Comparison of ENCODE assay signal across 9 cellular contexts in the genomic region with DNA sequence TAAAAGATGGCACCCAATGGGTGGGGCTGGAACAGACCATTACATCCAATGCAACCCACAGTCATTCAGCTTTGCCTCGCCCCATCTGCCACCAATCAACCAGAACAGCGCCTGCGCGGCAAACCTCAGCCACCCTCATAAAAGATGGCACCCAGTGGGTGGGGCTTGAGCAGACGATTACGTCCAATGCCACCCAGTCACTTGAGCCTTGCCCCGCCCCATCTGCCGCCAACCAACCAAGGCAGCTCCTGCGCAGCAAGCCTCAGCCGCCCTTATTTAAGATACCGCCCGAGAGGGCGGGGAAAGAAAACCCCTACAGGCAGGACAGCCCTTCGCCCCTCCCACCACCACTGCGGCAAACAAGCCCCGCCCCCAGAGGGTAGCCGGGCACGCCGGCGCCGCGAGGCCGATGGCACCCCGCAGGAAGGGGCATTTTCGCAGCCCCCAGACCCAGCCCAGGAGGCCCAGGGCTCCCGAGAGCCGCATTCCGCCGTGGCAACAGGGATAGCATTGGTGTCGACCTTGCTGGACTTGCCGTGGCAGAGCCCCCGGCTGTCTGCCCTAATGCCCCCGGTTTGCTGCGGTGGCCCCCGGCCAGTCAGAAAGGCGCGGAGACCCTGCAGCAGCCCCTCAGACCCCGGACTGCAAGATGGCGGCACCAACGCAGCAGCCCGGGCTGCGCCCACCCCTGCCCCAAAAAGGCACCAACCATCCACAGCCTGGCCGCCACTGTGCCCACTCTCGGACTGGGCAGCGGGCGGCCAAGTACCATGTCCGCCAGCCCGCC. TPM values are rescaled to one million over a fixed set of nuclear protein-coding genes. Genes with fewer than 3 reads are reported as not detected.
DNase-seq lines count a peak whose midpoint lies in the region; ATAC-seq and TF ChIP-seq lines count a peak whose summit lies in the region.
"Had no signal": no experiment of that assay in that cellular context is flagged by ENCODE, and none has a peak within 500 bp of the region (broad histone marks: within the 10 kb centered on the region; RNA-seq: fewer than 3 reads in every experiment).

No MANE protein-coding gene starts in this region.

- peaks cover 1% of the 10 kb centered on the region for H3K36me3 Mint-ChIP-seq in chondrocyte (ENCODE audit: low read depth)
- peaks cover 48% of the 10 kb centered on the region for H3K36me3 Mint-ChIP-seq in GM23338 (ENCODE audit: low read depth)

- H3K4me3 Mint-ChIP-seq in chondrocyte (ENCODE audit: unreplicated experiment) = no peak overlapping the region
- H3K4me3 Mint-ChIP-seq in GM23338 = no peak overlapping the region

- H3K9me3 Mint-ChIP-seq in chondrocyte (ENCODE audit: low read depth) (peaks cover 35% of the 10 kb centered on the region), GM23338 (peaks cover 63% of the 10 kb centered on the region)

- no peak overlapping the region for H3K9ac ChIP-seq in adipocyte (ENCODE audit: low read length)

- H3F3A ChIP-seq in GM23338 (replicated peaks; ENCODE audit: low read depth) = no peaks in the 10 kb centered on the region

- no peak overlapping the region for H3K27ac ChIP-seq in GM23338 (ENCODE audit: low read depth)

- H3K9me2 ChIP-seq in GM23338 (ENCODE audit: insufficient read depth) = no peaks in the 10 kb centered on the region

- no peaks in the 10 kb centered on the region for H3K36me3 ChIP-seq in adipocyte (ENCODE audit: control insufficient read depth, insufficient read depth, low read length, severe bottlenecking)
- H3K36me3 ChIP-seq in GM23338 (ENCODE audit: insufficient read depth) = 0 out of 2 replicates have a peak, but pooled peaks cover 3% of the 10 kb centered on the region

- no peaks in the 10 kb centered on the region for H3K79me2 ChIP-seq in GM23338 (replicated peaks; ENCODE audit: insufficient read depth)

- H3K27me3 ChIP-seq in adipocyte (replicated peaks; ENCODE audit: control insufficient read depth, insufficient read depth, low read length) (no peaks in the 10 kb centered on the region), GM23338 (ENCODE audit: insufficient read depth) (no peaks in the 10 kb centered on the region)

- ATAC-seq in left cardiac atrium = peak; percentile 58 to 70
- ATAC-seq in GM23338 = no peak

- H3K4me1 ChIP-seq in adipocyte (ENCODE audit: control insufficient read depth, insufficient read depth, low read length) (no peaks in the 10 kb centered on the region), GM23338 (ENCODE audit: insufficient read depth) (no peaks in the 10 kb centered on the region)

- intact Hi-C loops in left cardiac atrium (cut with DNase I) = no loop called here

- TF ChIP-seq CTCF in chondrocyte (IDR thresholded peaks at IDR 0.05) (no peak), GM23338 (conservative IDR thresholded peaks at IDR 0.05; ENCODE audit: low read depth in 2 of 2) (no peak)

- DNase-seq in GF-D8 (lab: John Stamatoyannopoulos, UW) (peak; percentile 35), adipocyte (ENCODE audit: low read depth) (peak; percentile 26), left cardiac atrium (peak; percentile 97), renal cortical epithelial cell (ENCODE audit: low read depth) (peak; percentile 76), chondrocyte (ENCODE audit: low spot score) (no peak), iPS-NIHi11 (ENCODE audit: low spot score) (no peak), GM23338 (ENCODE audit: low spot score) (no peak), 8988T (no peak)

- H3K27me3 Mint-ChIP-seq in chondrocyte (ENCODE audit: low read depth) = no peaks in the 10 kb centered on the region
- H3K27me3 Mint-ChIP-seq in GM23338 (ENCODE audit: insufficient read depth, low read depth, poor library complexity) = peaks cover 7% of the 10 kb centered on the region

- no peaks in the 10 kb centered on the region for H4K20me1 ChIP-seq in GM23338 (replicated peaks; ENCODE audit: insufficient read depth)

- no peak overlapping the region for H3K4me2 ChIP-seq in GM23338

- H2AFZ ChIP-seq in GM23338 = no peak overlapping the region

- H3K9me3 ChIP-seq in adipocyte (ENCODE audit: control insufficient read depth, low read length) = no peaks in the 10 kb centered on the region

- peak overlapping the region; percentile 69 for H3K4me3 ChIP-seq in adipocyte (ENCODE audit: low read length)
- no peak overlapping the region for H3K4me3 ChIP-seq in GM23338

- H3K4me1 Mint-ChIP-seq in chondrocyte (ENCODE audit: low read depth) = no peaks in the 10 kb centered on the region
- H3K4me1 Mint-ChIP-seq in GM23338 = no peaks in the 10 kb centered on the region

- H3K27ac Mint-ChIP-seq in chondrocyte (ENCODE audit: unreplicated experiment) (no peak overlapping the region), GM23338 (no peak overlapping the region)

TF ChIP-seq in GM23338, 12 proteins besides CTCF, POLR2A, EP300 and RAD21:
- TF ChIP-seq, protein P1, sequence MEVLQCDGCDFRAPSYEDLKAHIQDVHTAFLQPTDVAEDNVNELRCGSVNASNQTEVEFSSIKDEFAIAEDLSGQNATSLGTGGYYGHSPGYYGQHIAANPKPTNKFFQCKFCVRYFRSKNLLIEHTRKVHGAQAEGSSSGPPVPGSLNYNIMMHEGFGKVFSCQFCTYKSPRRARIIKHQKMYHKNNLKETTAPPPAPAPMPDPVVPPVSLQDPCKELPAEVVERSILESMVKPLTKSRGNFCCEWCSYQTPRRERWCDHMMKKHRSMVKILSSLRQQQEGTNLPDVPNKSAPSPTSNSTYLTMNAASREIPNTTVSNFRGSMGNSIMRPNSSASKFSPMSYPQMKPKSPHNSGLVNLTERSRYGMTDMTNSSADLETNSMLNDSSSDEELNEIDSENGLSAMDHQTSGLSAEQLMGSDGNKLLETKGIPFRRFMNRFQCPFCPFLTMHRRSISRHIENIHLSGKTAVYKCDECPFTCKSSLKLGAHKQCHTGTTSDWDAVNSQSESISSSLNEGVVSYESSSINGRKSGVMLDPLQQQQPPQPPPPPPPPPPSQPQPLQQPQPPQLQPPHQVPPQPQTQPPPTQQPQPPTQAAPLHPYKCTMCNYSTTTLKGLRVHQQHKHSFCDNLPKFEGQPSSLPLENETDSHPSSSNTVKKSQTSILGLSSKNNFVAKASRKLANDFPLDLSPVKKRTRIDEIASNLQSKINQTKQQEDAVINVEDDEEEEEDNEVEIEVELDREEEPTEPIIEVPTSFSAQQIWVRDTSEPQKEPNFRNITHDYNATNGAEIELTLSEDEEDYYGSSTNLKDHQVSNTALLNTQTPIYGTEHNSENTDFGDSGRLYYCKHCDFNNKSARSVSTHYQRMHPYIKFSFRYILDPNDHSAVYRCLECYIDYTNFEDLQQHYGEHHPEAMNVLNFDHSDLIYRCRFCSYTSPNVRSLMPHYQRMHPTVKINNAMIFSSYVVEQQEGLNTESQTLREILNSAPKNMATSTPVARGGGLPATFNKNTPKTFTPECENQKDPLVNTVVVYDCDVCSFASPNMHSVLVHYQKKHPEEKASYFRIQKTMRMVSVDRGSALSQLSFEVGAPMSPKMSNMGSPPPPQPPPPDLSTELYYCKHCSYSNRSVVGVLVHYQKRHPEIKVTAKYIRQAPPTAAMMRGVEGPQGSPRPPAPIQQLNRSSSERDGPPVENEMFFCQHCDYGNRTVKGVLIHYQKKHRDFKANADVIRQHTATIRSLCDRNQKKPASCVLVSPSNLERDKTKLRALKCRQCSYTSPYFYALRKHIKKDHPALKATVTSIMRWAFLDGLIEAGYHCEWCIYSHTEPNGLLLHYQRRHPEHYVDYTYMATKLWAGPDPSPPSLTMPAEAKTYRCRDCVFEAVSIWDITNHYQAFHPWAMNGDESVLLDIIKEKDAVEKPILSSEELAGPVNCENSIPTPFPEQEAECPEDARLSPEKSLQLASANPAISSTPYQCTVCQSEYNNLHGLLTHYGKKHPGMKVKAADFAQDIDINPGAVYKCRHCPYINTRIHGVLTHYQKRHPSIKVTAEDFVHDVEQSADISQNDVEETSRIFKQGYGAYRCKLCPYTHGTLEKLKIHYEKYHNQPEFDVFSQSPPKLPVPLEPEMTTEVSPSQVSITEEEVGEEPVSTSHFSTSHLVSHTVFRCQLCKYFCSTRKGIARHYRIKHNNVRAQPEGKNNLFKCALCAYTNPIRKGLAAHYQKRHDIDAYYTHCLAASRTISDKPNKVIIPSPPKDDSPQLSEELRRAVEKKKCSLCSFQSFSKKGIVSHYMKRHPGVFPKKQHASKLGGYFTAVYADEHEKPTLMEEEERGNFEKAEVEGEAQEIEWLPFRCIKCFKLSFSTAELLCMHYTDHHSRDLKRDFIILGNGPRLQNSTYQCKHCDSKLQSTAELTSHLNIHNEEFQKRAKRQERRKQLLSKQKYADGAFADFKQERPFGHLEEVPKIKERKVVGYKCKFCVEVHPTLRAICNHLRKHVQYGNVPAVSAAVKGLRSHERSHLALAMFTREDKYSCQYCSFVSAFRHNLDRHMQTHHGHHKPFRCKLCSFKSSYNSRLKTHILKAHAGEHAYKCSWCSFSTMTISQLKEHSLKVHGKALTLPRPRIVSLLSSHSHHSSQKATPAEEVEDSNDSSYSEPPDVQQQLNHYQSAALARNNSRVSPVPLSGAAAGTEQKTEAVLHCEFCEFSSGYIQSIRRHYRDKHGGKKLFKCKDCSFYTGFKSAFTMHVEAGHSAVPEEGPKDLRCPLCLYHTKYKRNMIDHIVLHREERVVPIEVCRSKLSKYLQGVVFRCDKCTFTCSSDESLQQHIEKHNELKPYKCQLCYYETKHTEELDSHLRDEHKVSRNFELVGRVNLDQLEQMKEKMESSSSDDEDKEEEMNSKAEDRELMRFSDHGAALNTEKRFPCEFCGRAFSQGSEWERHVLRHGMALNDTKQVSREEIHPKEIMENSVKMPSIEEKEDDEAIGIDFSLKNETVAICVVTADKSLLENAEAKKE (CRISPR knock-in tag; IDR thresholded peaks at IDR 0.05) = no peak
- TF ChIP-seq ZNF114 (CRISPR knock-in tag; IDR thresholded peaks at IDR 0.05) = no peak
- TF ChIP-seq ZNF331 (CRISPR knock-in tag; IDR thresholded peaks at IDR 0.05; ENCODE audit: low read depth) = no peak
- TF ChIP-seq NANOG (IDR thresholded peaks at IDR 0.05; ENCODE audit: borderline replicate concordance) = no peak
- TF ChIP-seq EZH2phosphoT487 (IDR thresholded peaks at IDR 0.05; ENCODE audit: unreplicated experiment) = no peak

RNA-seq across cellular contexts. Expression of a gene that starts 0.7 kb away (rescaled TPM):
- total RNA-seq in left cardiac atrium = 10 to 100 TPM in 1 of 2 donors, 1 to 10 TPM in 1; 8.0 to 10.7 TPM
- 1.0 and 3.5 TPM in 2 replicates for total RNA-seq in renal cortical epithelial cell
- not detected in 3 replicates for total RNA-seq in chondrocyte
- not detected in 2 replicates for total RNA-seq in GM23338 (2014; rRNA removed; shearing (Covaris generic))
- polyA plus RNA-seq in GM23338 (2016; fragmentation: Nextera tagmentation; extraction: Ambion mirVana) = not detected in 2 replicates
- total RNA-seq: myocyte had no signal

RNA-seq across cellular contexts. Expression of a gene that starts 0.7 kb away (rescaled TPM):
- total RNA-seq in left cardiac atrium (not detected), renal cortical epithelial cell (not detected in 2 replicates), chondrocyte (not detected in 3 replicates)
- total RNA-seq in GM23338 (2014; rRNA removed; shearing (Covaris generic)) = not detected in 2 replicates
- not detected in 2 replicates for polyA plus RNA-seq in GM23338 (2016; fragmentation: Nextera tagmentation; extraction: Ambion mirVana)
- total RNA-seq: myocyte had no signal

Comparison
In these comparisons a context has a peak if more than half of its experiments do, and no peak if none do; other contexts are left out.
1. DNase-seq: peak in GF-D8 (single experiment), adipocyte (single experiment), left cardiac atrium (single experiment) and renal cortical epithelial cell (single experiment); none in chondrocyte (single experiment), iPS-NIHi11 (single experiment), GM23338 (single experiment) and 8988T (single experiment).